ENCODE assay signal across 12 cellular contexts in the genomic region with DNA sequence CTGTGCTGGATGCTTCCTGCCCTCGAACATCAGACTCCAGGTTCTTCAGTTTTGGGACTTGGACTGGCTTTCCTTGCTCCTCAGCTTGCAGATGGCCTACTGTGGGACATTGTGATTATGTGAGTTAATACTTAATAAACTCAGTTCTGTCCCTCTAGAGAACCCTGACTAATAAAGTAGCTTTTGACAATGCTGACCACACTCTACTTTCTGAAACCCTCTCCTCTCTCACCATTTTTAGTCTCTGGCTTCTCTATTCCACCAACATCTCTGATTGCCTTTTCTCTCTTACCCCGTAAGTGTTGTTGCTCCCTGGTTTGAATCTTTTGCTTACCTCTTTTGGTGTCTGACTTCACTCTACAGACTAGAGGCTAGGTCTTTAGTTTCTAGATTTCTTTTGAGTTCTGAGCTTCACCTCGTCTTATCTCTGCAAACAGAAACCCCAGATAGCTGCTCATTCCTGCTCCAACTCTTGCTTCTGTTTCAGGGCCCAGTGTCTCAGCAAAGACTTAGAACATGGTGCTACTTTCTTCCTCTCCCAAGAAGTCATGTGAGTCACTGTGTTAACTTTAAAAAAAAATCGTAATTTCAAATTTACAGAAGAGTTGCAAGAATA. TPM values are rescaled to one million over a fixed set of nuclear protein-coding genes. Genes with fewer than 3 reads are reported as not detected.
DNase-seq lines count a peak whose midpoint lies in the region; ATAC-seq and TF ChIP-seq lines count a peak whose summit lies in the region.
"Had no signal": no experiment of that assay in that cellular context is flagged by ENCODE, and none has a peak within 500 bp of the region (broad histone marks: within the 10 kb centered on the region; RNA-seq: fewer than 3 reads in every experiment).

No MANE protein-coding gene starts in this region.

- intact Hi-C loops in PC-9 (cut with micrococcal nuclease; ENCODE audit: unreplicated experiment) (no loop called here), left ventricle myocardium inferior (cut with micrococcal nuclease) (no loop called here), CD14-positive monocyte (cut with micrococcal nuclease) (no loop called here)

- POLR2A ChIA-PET in HEK293 (lab: Yijun Ruan, JAX) (interaction anchor here (0.6 kb wide), 1 partner anchor 238 kb away, joined by 6 read pairs; no protein-coding TSS in a partner anchor), PC-9 (lab: Charles Lee; ENCODE audit: unreplicated experiment) (interaction anchor here (0.5 kb wide), 1 partner anchor 29 kb away, joined by 15 read pairs; no protein-coding TSS in a partner anchor)

- no peaks in the 10 kb centered on the region for H3K9me3 Mint-ChIP-seq in immature natural killer cell
- H3K9me3 Mint-ChIP-seq in CD14-positive monocyte = peaks cover 0 to 8% (median 2%) of the 10 kb centered on the region in 7 donors

- no peaks in the 10 kb centered on the region for H3K9me2 ChIP-seq in PC-9 (ENCODE audit: insufficient read depth)

- peaks cover 42% of the 10 kb centered on the region for H3F3A ChIP-seq in PC-9 (ENCODE audit: insufficient read depth, low read depth)

- peaks cover 9% of the 10 kb centered on the region for H3K4me1 ChIP-seq in HEK293 (ENCODE audit: control insufficient read depth, insufficient read depth, low read length)
- peaks cover 59% of the 10 kb centered on the region for H3K4me1 ChIP-seq in PC-9 (replicated peaks; ENCODE audit: insufficient read depth)
- H3K4me1 ChIP-seq in Peyer's patch = no peaks in the 10 kb centered on the region
- peaks cover 17% of the 10 kb centered on the region for H3K4me1 ChIP-seq in left ventricle myocardium inferior

- DNase-seq in PC-9 (no peak), immature natural killer cell (no peak), activated gamma-delta T cell treated with Interleukin-2 at 50 U/mL for 16 hours (no peak), Peyer's patch (no peak), left ventricle myocardium inferior (no peak), CD14-positive monocyte (ENCODE audit: low spot score) (no peak)
- DNase-seq: DMS79 treated with DMSO at 0.1 percent for 48 hours, NCI-H82, right cardiac atrium had no signal

- H3K4me3 Mint-ChIP-seq in immature natural killer cell (peak overlapping the region in 3 of 5 donors; percentile 33 to 64 (median 61)), CD14-positive monocyte (no peak overlapping the region)

- H3K27me3 Mint-ChIP-seq in immature natural killer cell (ENCODE audit: low read depth in 3 of 3) = peaks cover 11 to 15% (median 13%) of the 10 kb centered on the region in 3 donors
- peaks cover 1 to 54% (median 2%) of the 10 kb centered on the region in 3 donors for H3K27me3 Mint-ChIP-seq in CD14-positive monocyte (ENCODE audit: low read depth in 3 of 3)

- no peak overlapping the region for H3K4me3 ChIP-seq in HEK293 (ENCODE audit: low read depth, low read length)
- H3K4me3 ChIP-seq in PC-9 = no peak overlapping the region
- no peak overlapping the region for H3K4me3 ChIP-seq in Peyer's patch
- H3K4me3 ChIP-seq in left ventricle myocardium inferior = no peak overlapping the region

- no peak overlapping the region for H3K27ac ChIP-seq in HEK293 (ENCODE audit: extremely low read depth, low read depth, low read length)
- H3K27ac ChIP-seq in PC-9 = peak overlapping the region; percentile 91
- no peak overlapping the region for H3K27ac ChIP-seq in Peyer's patch
- no peak overlapping the region for H3K27ac ChIP-seq in left ventricle myocardium inferior (replicated peaks)

- TF ChIP-seq CTCF in HEK293 (tag by site-specific recombination; IDR thresholded peaks at IDR 0.05) (no peak), PC-9 (conservative IDR thresholded peaks at IDR 0.05) (no peak), Peyer's patch (IDR thresholded peaks at IDR 0.05) (no peak), left ventricle myocardium inferior (IDR thresholded peaks at IDR 0.05; ENCODE audit: borderline replicate concordance) (no peak), CD14-positive monocyte (IDR thresholded peaks at IDR 0.05) (no peak)

- CTCF ChIA-PET in HEK293 (lab: Yijun Ruan, JAX) = interaction anchor here (0.6 to 2.6 kb wide), 4 partner anchors 9 to 1047 kb away, joined by 3 to 15 read pairs (median 4); no protein-coding TSS in a partner anchor
- CTCF ChIA-PET in PC-9 (lab: Charles Lee) = no interaction called here

- H3K4me1 Mint-ChIP-seq in immature natural killer cell (peaks cover 57 to 59% of the 10 kb centered on the region in 2 donors), CD14-positive monocyte (peaks cover 38% of the 10 kb centered on the region)

- H3K27me3 ChIP-seq in PC-9 (ENCODE audit: insufficient read depth, low read depth) (no peaks in the 10 kb centered on the region), Peyer's patch (no peaks in the 10 kb centered on the region), left ventricle myocardium inferior (ENCODE audit: low read depth) (no peaks in the 10 kb centered on the region)

- TF ChIP-seq POLR2A in Peyer's patch (IDR thresholded peaks at IDR 0.05) = no peak

- H3K27ac Mint-ChIP-seq in immature natural killer cell (peak overlapping the region; percentile 21 to 95 (median 68)), CD14-positive monocyte (peak overlapping the region in 1 of 7 donors; percentile 1)

- H3K9me3 ChIP-seq in HEK293 (ENCODE audit: control insufficient read depth, insufficient read depth, low read depth, low read length) = no peaks in the 10 kb centered on the region
- H3K9me3 ChIP-seq in PC-9 (ENCODE audit: insufficient read depth, low read depth) = no peaks in the 10 kb centered on the region
- H3K9me3 ChIP-seq in Peyer's patch = no peaks in the 10 kb centered on the region
- no peaks in the 10 kb centered on the region for H3K9me3 ChIP-seq in left ventricle myocardium inferior (replicated peaks)

- H3K36me3 ChIP-seq in HEK293 (ENCODE audit: control insufficient read depth in 2 of 2, insufficient read depth in 1 of 2, low read length in 2 of 2) (no peaks in the 10 kb centered on the region), PC-9 (ENCODE audit: low read depth) (no peaks in the 10 kb centered on the region), Peyer's patch (no peaks in the 10 kb centered on the region), left ventricle myocardium inferior (no peaks in the 10 kb centered on the region)

- no peak overlapping the region for H2AFZ ChIP-seq in PC-9

- H3K36me3 Mint-ChIP-seq in immature natural killer cell (no peaks in the 10 kb centered on the region), CD14-positive monocyte (peaks cover 0 to 9% of the 10 kb centered on the region in 2 donors)

- BruUV-seq in PC-9 (replicated peaks; lab: Mats Ljungman, UMichigan) = no TSS peak

- no peak overlapping the region; the same call in 1 of the 2 replicates for H3K4me2 ChIP-seq in PC-9

- no peaks in the 10 kb centered on the region for H4K20me1 ChIP-seq in PC-9 (ENCODE audit: insufficient read depth)

- peak; percentile 25 for ATAC-seq in GM18520 (IDR thresholded peaks at IDR 0.05; ENCODE audit: unreplicated experiment)
- ATAC-seq: right cardiac atrium had no signal

- no peaks in the 10 kb centered on the region for H3K79me2 ChIP-seq in PC-9 (ENCODE audit: low read depth)

TF ChIP-seq in HEK293, 187 proteins besides CTCF, POLR2A, EP300 and RAD21:
- TF ChIP-seq SETDB1 (IDR thresholded peaks at IDR 0.05; ENCODE audit: insufficient read length, low read length) (peak; percentile 25), TRIM28 (IDR thresholded peaks at IDR 0.05; ENCODE audit: borderline replicate concordance, low read length) (no peak)
TF ChIP-seq in HEK293: peak in this region for 1.

RNA-seq across cellular contexts. Expression of gene TMSB4X, which starts 11.4 kb away (rescaled TPM):
- total RNA-seq in PC-9 (2021) = 2,589 and 3,588 TPM in 2 replicates
- polyA plus RNA-seq in immature natural killer cell = over 10,000 TPM; 26,219 to 39,735 (median 28,691) TPM
- 1,000 to 10,000 TPM; 1,496 to 3,676 (median 1,701) TPM for total RNA-seq in Peyer's patch
- total RNA-seq in left ventricle myocardium inferior = 955 TPM
- polyA plus RNA-seq in CD14-positive monocyte = over 10,000 TPM; 27,127 to 31,074 TPM

RNA-seq across cellular contexts. Expression of gene FAM9C, which starts 58.1 kb away (rescaled TPM):
- not detected in 2 replicates for total RNA-seq in PC-9 (2021)
- polyA plus RNA-seq in immature natural killer cell = not detected
- total RNA-seq in Peyer's patch = 1 to 10 TPM in 1 of 4 donors, under 1 TPM in 1, not detected in 2; 0.57 to 1.6 TPM
- not detected for total RNA-seq in left ventricle myocardium inferior
- not detected for polyA plus RNA-seq in CD14-positive monocyte
- total RNA-seq: MCF 10A, right cardiac atrium had no signal

Comparison
In these comparisons a context has a peak if more than half of its experiments do, and no peak if none do; other contexts are left out.
1. H3K4me3 Mint-ChIP-seq: peak in immature natural killer cell (3 of 5); none in CD14-positive monocyte (0 of 2).